ENCODE assay signal across 8 cellular contexts in the genomic region with DNA sequence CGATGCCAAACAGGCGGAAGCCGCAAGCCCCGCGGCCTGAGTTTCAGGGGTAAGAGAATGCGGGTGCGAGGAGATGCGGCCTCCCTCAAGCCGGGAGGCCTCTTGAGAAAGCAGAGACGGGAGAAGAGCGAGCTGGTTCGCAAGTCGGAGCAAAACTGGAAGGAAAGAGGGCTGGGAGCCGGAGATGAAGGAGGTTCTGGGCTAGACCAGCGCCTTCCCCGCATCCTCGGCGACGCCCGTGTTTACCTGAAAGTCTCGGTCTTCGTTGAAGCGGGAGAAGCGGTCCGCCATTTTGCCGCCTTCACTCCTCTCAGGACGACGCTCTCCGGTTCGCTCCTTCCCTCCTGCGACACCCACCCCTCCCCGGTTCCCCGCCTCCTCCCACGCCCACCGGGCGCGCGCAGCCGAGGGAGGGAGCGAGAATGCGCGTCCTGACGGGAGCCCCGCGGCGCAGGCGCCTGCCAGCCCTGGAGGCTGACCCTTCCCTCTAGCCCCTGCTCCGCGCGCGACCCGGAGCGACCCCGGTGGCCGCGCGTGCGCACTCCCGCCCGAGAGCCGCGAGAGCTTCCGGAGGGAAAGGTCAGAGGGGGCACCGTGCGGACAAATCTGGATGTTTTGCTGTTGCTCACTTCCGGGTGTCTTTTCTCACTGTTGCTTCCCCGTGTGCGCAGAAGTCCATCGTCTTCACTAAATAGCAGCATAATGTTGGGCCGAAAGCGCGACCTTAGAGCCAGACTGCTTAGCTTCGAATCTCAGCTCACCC. TPM values are rescaled to one million over a fixed set of nuclear protein-coding genes. Genes with fewer than 3 reads are reported as not detected.
DNase-seq lines count a peak whose midpoint lies in the region; ATAC-seq, FAIRE-seq and TF ChIP-seq lines count a peak whose summit lies in the region.

A gene (minus strand): TSS at position 327 of the 763 bp plus-strand sequence. CDS start 36 bp downstream, at position 291.

- peaks cover 0 to 26% (median 25%) of the 10 kb centered on the region in 3 donors for H3K4me1 ChIP-seq in pancreas
- peaks cover 27 to 40% of the 10 kb centered on the region in 2 donors for H3K4me1 ChIP-seq in thyroid gland

- H3K36me3 Mint-ChIP-seq in activated naive CD8-positive, alpha-beta T cell treated with anti-CD3 and anti-CD28 coated beads, Interleukin-2, amount 10 ng/mL, durations not matched to agents 7 days and 5 days, result peaks cover 3% of the 10 kb centered on the region

- POLR2A ChIA-PET in activated naive CD8-positive, alpha-beta T cell treated with anti-CD3 and anti-CD28 coated beads, Interleukin-2, amount 10 ng/mL, durations not matched to agents 7 days and 5 days (lab: Charles Lee), result interaction anchor here (0.6 to 1.5 kb wide), 9 partner anchors 8 to 431 kb away, joined by 3 to 6 read pairs (median 3); a partner anchor contains a TSS

- H3K36me3 ChIP-seq in SU-DHL-6 (ENCODE audit: low read length) (no peaks in the 10 kb centered on the region), pancreas (no peaks in the 10 kb centered on the region), thyroid gland (no peaks in the 10 kb centered on the region)

- no peak for FAIRE-seq in pancreas (lab: Jason Lieb, UNC)

- peak in 1 of 2 donors; percentile 82 for TF ChIP-seq POLR2A in thyroid gland (IDR thresholded peaks at IDR 0.05)

- peak within 1 kb of the TSS; percentile 96 for H3K27ac Mint-ChIP-seq in activated naive CD8-positive, alpha-beta T cell treated with anti-CD3 and anti-CD28 coated beads, Interleukin-2, amount 10 ng/mL, durations not matched to agents 7 days and 5 days

- H3K27me3 Mint-ChIP-seq in activated naive CD8-positive, alpha-beta T cell treated with anti-CD3 and anti-CD28 coated beads, Interleukin-2, amount 10 ng/mL, durations not matched to agents 7 days and 5 days, result peaks cover 6% of the 10 kb centered on the region

- peaks cover 16% of the 10 kb centered on the region for H3K4me1 Mint-ChIP-seq in activated naive CD8-positive, alpha-beta T cell treated with anti-CD3 and anti-CD28 coated beads, Interleukin-2, amount 10 ng/mL, durations not matched to agents 7 days and 5 days

- intact Hi-C loops in Right ventricle myocardium inferior (cut with DNase I) (loop anchor here (2.0 to 10.0 kb wide), 2 partner anchors 66 to 298 kb away; no protein-coding TSS in a partner anchor), pancreas (cut with DNase I) (no loop called here), thyroid gland (cut with DNase I) (no loop called here)

- H3K9me2 ChIP-seq in SU-DHL-6 (replicated peaks; ENCODE audit: insufficient read depth, low read length), result no peaks in the 10 kb centered on the region

- ATAC-seq in HG02759 (IDR thresholded peaks at IDR 0.05; ENCODE audit: unreplicated experiment) (peak; percentile 93), Right ventricle myocardium inferior (peak; percentile 99), pancreas (peak; percentile 96 to 99 (median 97))
- peak; percentile 97 for ATAC-seq in activated naive CD8-positive, alpha-beta T cell treated with anti-CD3 and anti-CD28 coated beads, Interleukin-2, amount 10 ng/mL, durations not matched to agents 7 days and 5 days (ENCODE audit: low read depth)

- peaks cover 54% of the 10 kb centered on the region for H3K79me2 ChIP-seq in SU-DHL-6 (ENCODE audit: insufficient read depth, low read length)

- H2AFZ ChIP-seq in SU-DHL-6 (ENCODE audit: low read depth, low read length, severe bottlenecking), result peak within 1 kb of the TSS; percentile 97

- no peaks in the 10 kb centered on the region for H3K9me3 Mint-ChIP-seq in activated naive CD8-positive, alpha-beta T cell treated with anti-CD3 and anti-CD28 coated beads, Interleukin-2, amount 10 ng/mL, durations not matched to agents 7 days and 5 days

- TF ChIP-seq CTCF in GM12864 (IDR thresholded peaks at IDR 0.05; ENCODE audit: low read depth, low read length, missing control alignments) (no peak), SU-DHL-6 (IDR thresholded peaks at IDR 0.05; ENCODE audit: insufficient read depth, low read length, poor library complexity, severe bottlenecking) (no peak), pancreas (IDR thresholded peaks at IDR 0.05) (no peak), thyroid gland (IDR thresholded peaks at IDR 0.05) (peak in 1 of 6 experiments; percentile 4)

- H3K4me2 ChIP-seq in SU-DHL-6 (ENCODE audit: low read depth, low read length, poor library complexity, severe bottlenecking), result peak within 1 kb of the TSS; percentile 92

- H3K27ac ChIP-seq in SU-DHL-6 (ENCODE audit: low read depth, low read length) (peak within 1 kb of the TSS; percentile 81), pancreas (peak within 1 kb of the TSS; percentile 66 to 90 (median 78)), thyroid gland (peak within 1 kb of the TSS; percentile 71 to 90 (median 87))

- DNase-seq in GM12864 (ENCODE audit: low read depth) (peak; percentile 87), NCI-H1417 (lab: John Stamatoyannopoulos, UW) (peak; percentile 92 to 98 (median 97)), Right ventricle myocardium inferior (ENCODE audit: missing footprints) (peak; percentile 96), pancreas (peak; percentile 93 to 98 (median 94)), thyroid gland (peak; percentile 93 to 95)
- peak; percentile 98 for DNase-seq in activated naive CD8-positive, alpha-beta T cell treated with anti-CD3 and anti-CD28 coated beads, Interleukin-2, amount 10 ng/mL, durations not matched to agents 7 days and 5 days

- WGBS in pancreas, 2 donors, result 0% methylated on average over 59 to 73 of the region's 73 CpGs
- WGBS in thyroid gland, 2 donors, result 0 to 1% methylated on average over 23 to 50 of the region's 73 CpGs

- H3K9me3 ChIP-seq in SU-DHL-6 (ENCODE audit: insufficient read depth, low read length), result no peaks in the 10 kb centered on the region
- no peaks in the 10 kb centered on the region for H3K9me3 ChIP-seq in pancreas
- H3K9me3 ChIP-seq in thyroid gland, result no peaks in the 10 kb centered on the region

- peak within 1 kb of the TSS; percentile 86 for H3K4me3 Mint-ChIP-seq in activated naive CD8-positive, alpha-beta T cell treated with anti-CD3 and anti-CD28 coated beads, Interleukin-2, amount 10 ng/mL, durations not matched to agents 7 days and 5 days

- no peaks in the 10 kb centered on the region; the same call in 1 of the 2 replicates for H3F3A ChIP-seq in SU-DHL-6 (ENCODE audit: insufficient read depth)

- H3K9ac ChIP-seq in SU-DHL-6 (ENCODE audit: low read length), result peak within 1 kb of the TSS; percentile 98

- peaks cover 5% of the 10 kb centered on the region; the same call in 1 of the 2 replicates for H4K20me1 ChIP-seq in SU-DHL-6 (ENCODE audit: low read depth, low read length)

- no peaks in the 10 kb centered on the region for H3K27me3 ChIP-seq in SU-DHL-6 (ENCODE audit: low read length)
- H3K27me3 ChIP-seq in pancreas, result no peaks in the 10 kb centered on the region
- H3K27me3 ChIP-seq in thyroid gland, result no peaks in the 10 kb centered on the region

- H3K4me3 ChIP-seq in GM12864 (ENCODE audit: low read depth, low read length) (peak within 1 kb of the TSS; percentile 87), SU-DHL-6 (ENCODE audit: insufficient read depth, low read length, poor library complexity, severe bottlenecking) (peak within 1 kb of the TSS; percentile 76), pancreas (peak within 1 kb of the TSS; percentile 69 to 88 (median 83)), thyroid gland (replicated peaks in 1 of 3) (peak within 1 kb of the TSS; percentile 73 to 99 (median 76))

RNA-seq across cellular contexts. Expression of the gene that starts here (rescaled TPM):
- total RNA-seq in activated naive CD8-positive, alpha-beta T cell treated with anti-CD3 and anti-CD28 coated beads, Interleukin-2, amount 10 ng/mL, durations not matched to agents 7 days and 5 days, result 10 to 100 TPM; 56.8 to 57.6 TPM
- total RNA-seq in Right ventricle myocardium inferior (15.3 TPM), pancreas (10 to 100 TPM; 13.2 to 23.2 (median 14.5) TPM), thyroid gland (100 to 1,000 TPM in 1 of 4 donors, 10 to 100 TPM in 3; 52.7 to 106 (median 57.7) TPM)
- polyA plus RNA-seq in pancreas, result 10 to 100 TPM in 1 of 2 donors, 1 to 10 TPM in 1; 9.8 to 10.5 TPM

Comparison
In these comparisons a context has a peak if more than half of its experiments do, and no peak if none do; other contexts are left out.
1. Peak in every context shown above with its lines: DNase-seq, ATAC-seq, H3K4me3 ChIP-seq and H3K27ac ChIP-seq.